8 cellular contexts compared by ENCODE assay signal in the genomic region with DNA sequence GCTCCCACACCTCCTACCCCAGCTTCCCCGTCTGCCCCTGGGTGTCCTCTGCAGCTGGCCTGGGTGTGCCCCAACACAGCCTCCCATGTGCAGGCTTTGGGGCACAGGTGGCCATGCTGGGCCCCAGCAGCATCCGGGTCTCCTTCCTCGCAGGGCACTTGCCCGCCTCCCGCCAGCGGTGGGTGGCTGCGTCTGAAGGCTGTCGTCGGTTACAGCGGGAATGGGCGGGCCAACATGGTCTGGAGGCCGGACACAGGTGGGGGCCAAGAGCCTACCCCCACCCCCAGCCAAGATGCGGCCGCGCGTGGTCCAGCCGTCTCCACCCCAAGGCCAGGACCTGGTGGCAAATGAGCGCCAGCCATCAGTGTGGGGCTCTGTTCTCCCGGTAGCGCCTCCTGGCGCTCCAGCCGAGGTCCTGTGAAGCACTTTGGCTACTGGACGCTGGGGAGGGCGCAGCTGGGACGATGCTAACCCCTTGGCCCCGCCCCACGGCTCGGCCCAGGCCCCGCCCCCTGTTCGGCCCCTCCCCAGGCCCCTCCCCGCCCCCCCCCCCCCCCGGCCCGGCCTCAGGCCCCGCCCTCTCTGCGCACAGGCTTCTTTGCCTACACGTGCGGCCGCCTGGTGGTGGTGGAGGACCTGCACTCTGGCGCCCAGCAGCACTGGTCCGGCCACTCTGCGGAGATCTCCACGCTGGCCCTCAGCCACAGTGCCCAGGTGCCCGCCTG. TPM values are rescaled to one million over a fixed set of nuclear protein-coding genes. Genes with fewer than 3 reads are reported as not detected.
DNase-seq lines count a peak whose midpoint lies in the region; ATAC-seq and TF ChIP-seq lines count a peak whose summit lies in the region.

No MANE protein-coding gene starts in this region.

- peaks cover 7% of the 10 kb centered on the region for H3K4me1 Mint-ChIP-seq in nephron progenitor cell

- H3K9me3 Mint-ChIP-seq in nephron progenitor cell, result no peaks in the 10 kb centered on the region

- peak; percentile 90 for DNase-seq in RKO (ENCODE audit: low spot score)
- DNase-seq in activated T-helper 9 cell treated with anti-CD3 and anti-CD28 coated beads, Interleukin-2, amount 50 U/mL, for 16 hours (ENCODE audit: low read depth), result peak; percentile 52
- DNase-seq in fibroblast of pulmonary artery (ENCODE audit: low read depth), result peak; percentile 76
- DNase-seq in nephron progenitor cell, result peak; percentile 88
- DNase-seq in tibial nerve (ENCODE audit: low spot score in 2 of 2), result peak; percentile 84 to 87
- DNase-seq in MG63, result no peak

- ATAC-seq in HG03159 (IDR thresholded peaks at IDR 0.05; ENCODE audit: unreplicated experiment), result peak; percentile 60

- H3K27me3 Mint-ChIP-seq in nephron progenitor cell (ENCODE audit: low read depth, poor library complexity), result no peaks in the 10 kb centered on the region

- 12 to 33% methylated on average over 5 to 16 of the region's 43 CpGs for WGBS in tibial nerve, 2 donors

- peak overlapping the region in 3 of 4 donors; percentile 60 to 90 (median 86) for H3K27ac ChIP-seq in tibial nerve

- TF ChIP-seq CTCF in GM12873 (IDR thresholded peaks at IDR 0.05; ENCODE audit: insufficient read depth, low read depth, low read length, missing control alignments) (peak; percentile 61), fibroblast of pulmonary artery (IDR thresholded peaks at IDR 0.05; ENCODE audit: low read length, missing control alignments) (peak; percentile 27), nephron progenitor cell (IDR thresholded peaks at IDR 0.05) (peak; percentile 47), tibial nerve (IDR thresholded peaks at IDR 0.05) (peak; percentile 54 to 87 (median 77))

- H3K4me3 Mint-ChIP-seq in nephron progenitor cell, result no peak overlapping the region

- H3K9me3 ChIP-seq in tibial nerve, result no peaks in the 10 kb centered on the region
- H3K9me3 ChIP-seq in MG63, result no peaks in the 10 kb centered on the region

- H3K4me3 ChIP-seq in fibroblast of pulmonary artery (replicated peaks; ENCODE audit: low read depth, low read length), result no peak overlapping the region
- H3K4me3 ChIP-seq in tibial nerve, result peak overlapping the region in 1 of 4 donors; percentile 48
- H3K4me3 ChIP-seq in MG63, result no peak overlapping the region

- H3K27ac Mint-ChIP-seq in nephron progenitor cell, result no peak overlapping the region

- peaks cover 0 to 16% (median 14%) of the 10 kb centered on the region in 4 donors for H3K4me1 ChIP-seq in tibial nerve

- peak in 1 of 2 donors; percentile 52 for TF ChIP-seq POLR2A in tibial nerve (IDR thresholded peaks at IDR 0.05)

- TF ChIP-seq EP300 in tibial nerve (IDR thresholded peaks at IDR 0.05), result peak in 1 of 2 donors; percentile 63

- H3K36me3 ChIP-seq in tibial nerve (peaks cover 0 to 41% (median 0%) of the 10 kb centered on the region in 3 donors), MG63 (peaks cover 40% of the 10 kb centered on the region)

- H3K27me3 ChIP-seq in tibial nerve (no peaks in the 10 kb centered on the region), MG63 (no peaks in the 10 kb centered on the region)

- H3K36me3 Mint-ChIP-seq in nephron progenitor cell (ENCODE audit: low read depth), result no peaks in the 10 kb centered on the region

RNA-seq across cellular contexts. Expression of a gene that starts 7.3 kb away (rescaled TPM):
- 100 to 1,000 TPM in 3 of 4 donors, 10 to 100 TPM in 1; 68.6 to 188 (median 106) TPM for total RNA-seq in tibial nerve
- total RNA-seq in MG63 (2014; rRNA removed; shearing (Covaris generic); ENCODE audit: low replicate concordance), result 48.7 and 72.8 TPM in 2 replicates

RNA-seq across cellular contexts. Expression of a gene that starts 11.5 kb away (rescaled TPM):
- 10 to 100 TPM; 26.9 to 83.7 (median 54.1) TPM for total RNA-seq in tibial nerve
- total RNA-seq in MG63 (2014; rRNA removed; shearing (Covaris generic); ENCODE audit: low replicate concordance), result 6.0 and 17.3 TPM in 2 replicates

RNA-seq across cellular contexts. Expression of a gene that starts 14.8 kb away (rescaled TPM):
- total RNA-seq in tibial nerve, result 1 to 10 TPM in 3 of 4 donors, under 1 TPM in 1; 0.90 to 3.5 (median 1.9) TPM
- 0.16 TPM in 1 of 2 replicates, not detected in the other for total RNA-seq in MG63 (2014; rRNA removed; shearing (Covaris generic); ENCODE audit: low replicate concordance)

RNA-seq across cellular contexts. Expression of a gene that starts 19.0 kb away (rescaled TPM):
- total RNA-seq in tibial nerve, result 10 to 100 TPM; 20.8 to 37.7 (median 32.4) TPM
- 22.2 and 50.3 TPM in 2 replicates for total RNA-seq in MG63 (2014; rRNA removed; shearing (Covaris generic); ENCODE audit: low replicate concordance)

RNA-seq across cellular contexts. Expression of a gene that starts 19.6 kb away (rescaled TPM):
- total RNA-seq in tibial nerve, result 100 to 1,000 TPM; 152 to 213 (median 186) TPM
- 301 and 418 TPM in 2 replicates for total RNA-seq in MG63 (2014; rRNA removed; shearing (Covaris generic); ENCODE audit: low replicate concordance)

Comparison
In these comparisons a context has a peak if more than half of its experiments do, and no peak if none do; other contexts are left out.
1. CTCF ChIP-seq: peak in every context shown above with its lines; median percentile 77 in tibial nerve; 61 in GM12873; 47 in nephron progenitor cell; 27 in fibroblast of pulmonary artery.